14 cellular contexts compared by ENCODE assay signal in the genomic region with DNA sequence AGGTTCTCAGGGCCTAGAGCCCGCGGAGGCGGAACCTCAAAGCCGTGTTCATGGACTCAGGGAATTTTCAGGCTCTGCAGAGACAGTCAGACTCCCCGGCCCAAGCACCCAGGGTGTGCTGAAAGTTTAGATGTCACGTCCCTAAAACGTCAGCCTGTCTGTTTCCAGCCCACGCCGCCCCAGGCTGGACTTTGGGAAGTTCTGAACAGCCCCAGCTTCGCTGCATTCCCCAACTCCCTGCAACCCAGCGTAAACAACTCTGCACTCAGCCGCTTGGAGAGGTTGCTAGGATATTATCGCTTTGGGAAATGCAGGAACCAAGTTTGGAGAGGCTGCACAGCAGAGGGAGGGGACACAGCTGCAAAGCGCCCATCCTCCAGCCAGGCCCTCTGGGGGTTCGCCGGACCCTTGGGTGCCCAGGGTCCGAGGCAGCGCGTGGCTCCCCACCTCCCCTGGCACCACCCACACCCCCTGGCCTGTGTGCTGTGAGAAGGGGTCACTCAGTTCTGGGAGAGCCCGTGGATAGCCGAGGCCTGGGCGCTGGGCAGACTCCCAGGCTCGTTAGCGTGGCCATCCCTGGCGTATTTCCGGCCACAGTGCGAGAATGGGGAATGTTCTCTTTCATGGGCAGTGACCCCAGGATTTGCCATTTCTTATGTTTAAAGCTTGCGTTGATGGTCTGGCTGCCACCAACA.
A peak's percentile ranks its signal among the peaks of the same experiment; 100 is the strongest.
DNase-seq lines count a peak whose midpoint lies in the region; ATAC-seq and TF ChIP-seq lines count a peak whose summit lies in the region.
"Had no signal": no experiment of that assay in that cellular context is flagged by ENCODE, and none has a peak within 500 bp of the region (broad histone marks: within the 10 kb centered on the region; RNA-seq: fewer than 3 reads in every experiment).

No MANE protein-coding gene starts in this region.

- H3K36me3 ChIP-seq in esophagus squamous epithelium (no peaks in the 10 kb centered on the region), mesenchymal stem cell (ENCODE audit: control insufficient read depth in 1 of 2, insufficient read depth in 2 of 2, low read depth in 1 of 2, low read length in 2 of 2) (no peaks in the 10 kb centered on the region), stomach (no peaks in the 10 kb centered on the region)
- H3K36me3 ChIP-seq: BLaER1 treated with 17β-estradiol and CSF1 and Interleukin-3, amounts not matched to agents 10 nM and 100 nM had no signal

- no peak for ATAC-seq in GM21825 (IDR thresholded peaks at IDR 0.05; ENCODE audit: unreplicated experiment)
- ATAC-seq: T-cell had no signal

- peak; percentile 64 for DNase-seq in NCI-H226
- DNase-seq in esophagus squamous epithelium (lab: John Stamatoyannopoulos, UW) = no peak
- peak; percentile 89 for DNase-seq in mesenchymal stem cell
- DNase-seq in stomach = peak; percentile 42
- no peak for DNase-seq in type B pancreatic cell (ENCODE audit: extremely low spot score, unreplicated experiment)
- no peak for DNase-seq in GOT3 (lab: John Stamatoyannopoulos, UW)
- DNase-seq in C1 segment of cervical spinal cord (lab: John Stamatoyannopoulos, UW) = no peak
- DNase-seq: anterior cingulate cortex, HFFc6, MV-4-11, NCI-H82, T-cell had no signal

- H3K4me3 ChIP-seq in esophagus squamous epithelium (peak overlapping the region in 1 of 4 donors; percentile 31), mesenchymal stem cell (ENCODE audit: insufficient read depth in 1 of 2, low read depth in 1 of 2, low read length in 2 of 2) (peak overlapping the region in 1 of 2 experiments; percentile 42), stomach (peak overlapping the region in 3 of 4 donors; percentile 10 to 34 (median 19))
- H3K4me3 ChIP-seq: BLaER1 treated with 17β-estradiol and CSF1 and Interleukin-3, amounts not matched to agents 10 nM and 100 nM had no signal

- no peak overlapping the region for H3K27ac Mint-ChIP-seq in type B pancreatic cell
- H3K27ac Mint-ChIP-seq: HFFc6, T-cell had no signal

- H3K18ac ChIP-seq in mesenchymal stem cell (ENCODE audit: low read depth in 1 of 2, low read length in 2 of 2) = peak overlapping the region; percentile 30 to 60

- H3K27me3 ChIP-seq in esophagus squamous epithelium (peaks cover 0 to 60% (median 0%) of the 10 kb centered on the region in 4 donors), mesenchymal stem cell (ENCODE audit: control insufficient read depth in 1 of 2, insufficient read depth in 1 of 2, low read length in 2 of 2) (peaks cover 22 to 37% of the 10 kb centered on the region in 2 experiments), stomach (peaks cover 0 to 27% (median 0%) of the 10 kb centered on the region in 3 donors)
- H3K27me3 ChIP-seq: BLaER1 treated with 17β-estradiol and CSF1 and Interleukin-3, amounts not matched to agents 10 nM and 100 nM had no signal

- no peaks in the 10 kb centered on the region for H3K4me1 ChIP-seq in esophagus squamous epithelium
- H3K4me1 ChIP-seq in mesenchymal stem cell (ENCODE audit: control insufficient read depth, insufficient read depth, low read depth, low read length) = peaks cover 5% of the 10 kb centered on the region
- H3K4me1 ChIP-seq in stomach = peaks cover 5 to 14% (median 12%) of the 10 kb centered on the region in 4 donors

- no peak overlapping the region for H2AK5ac ChIP-seq in mesenchymal stem cell (ENCODE audit: low read length, severe bottlenecking)

- H3K27ac ChIP-seq in esophagus squamous epithelium = peak overlapping the region in 3 of 4 donors; percentile 43 to 61 (median 48)
- no peak overlapping the region for H3K27ac ChIP-seq in mesenchymal stem cell (ENCODE audit: low read length, poor library complexity, severe bottlenecking)
- H3K27ac ChIP-seq in stomach = peak overlapping the region in 4 of 5 donors; percentile 30 to 58 (median 52)
- H3K27ac ChIP-seq: BLaER1 treated with 17β-estradiol and CSF1 and Interleukin-3, amounts not matched to agents 10 nM and 100 nM had no signal

- peaks cover 6% of the 10 kb centered on the region for H3K9me3 Mint-ChIP-seq in type B pancreatic cell
- H3K9me3 Mint-ChIP-seq: HFFc6 had no signal

- 36 to 39% methylated on average over 11 of the region's 28 CpGs for WGBS in esophagus squamous epithelium, 2 donors
- 55% methylated on average over 24 of the region's 28 CpGs for WGBS in mesenchymal stem cell
- 14 to 22% (median 20%) methylated on average over 16 to 28 of the region's 28 CpGs for WGBS in stomach, 5 donors

- H3K27me3 Mint-ChIP-seq in type B pancreatic cell = peaks cover 6% of the 10 kb centered on the region

- TF ChIP-seq EP300 in stomach (IDR thresholded peaks at IDR 0.05) = no peak

- no peaks in the 10 kb centered on the region for H3K79me1 ChIP-seq in mesenchymal stem cell (replicated peaks; ENCODE audit: low read length, poor library complexity, severe bottlenecking)

- H3K14ac ChIP-seq in mesenchymal stem cell (ENCODE audit: low read length in 2 of 2) = no peak overlapping the region

- TF ChIP-seq CTCF in esophagus squamous epithelium (IDR thresholded peaks at IDR 0.05) (no peak), stomach (IDR thresholded peaks at IDR 0.05) (no peak), type B pancreatic cell (conservative IDR thresholded peaks at IDR 0.05) (no peak)

- H2BK5ac ChIP-seq in mesenchymal stem cell (ENCODE audit: low read depth, low read length, poor library complexity, severe bottlenecking) = no peak overlapping the region

- intact Hi-C loops in esophagus squamous epithelium (cut with DNase I) = no loop called here
- intact Hi-C loops in stomach (cut with DNase I; ENCODE audit: low total_unique reads) = no loop called here

- H3K4me1 Mint-ChIP-seq in type B pancreatic cell (ENCODE audit: unreplicated experiment) = peaks cover 10% of the 10 kb centered on the region
- H3K4me1 Mint-ChIP-seq: T-cell had no signal

- peak overlapping the region; percentile 83 for H3K9ac ChIP-seq in mesenchymal stem cell (ENCODE audit: low read length)
- H3K9ac ChIP-seq: BLaER1 treated with 17β-estradiol and CSF1 and Interleukin-3, amounts not matched to agents 10 nM and 100 nM had no signal

- H3K4ac ChIP-seq in mesenchymal stem cell (ENCODE audit: low read depth in 1 of 2, low read length in 2 of 2) = no peak overlapping the region

- H2BK12ac ChIP-seq in mesenchymal stem cell (ENCODE audit: low read length in 2 of 2) = peak overlapping the region in 1 of 2 experiments; percentile 49

- no peaks in the 10 kb centered on the region for H3K9me3 ChIP-seq in esophagus squamous epithelium
- no peaks in the 10 kb centered on the region for H3K9me3 ChIP-seq in mesenchymal stem cell (ENCODE audit: control insufficient read depth, low read length)
- H3K9me3 ChIP-seq in stomach = no peaks in the 10 kb centered on the region
- H3K9me3 ChIP-seq: BLaER1 treated with 17β-estradiol and CSF1 and Interleukin-3, amounts not matched to agents 10 nM and 100 nM had no signal

- peak overlapping the region; percentile 89 for H2BK120ac ChIP-seq in mesenchymal stem cell (ENCODE audit: low read depth, low read length)

- TF ChIP-seq POLR2A in esophagus squamous epithelium (IDR thresholded peaks at IDR 0.05) (no peak), stomach (IDR thresholded peaks at IDR 0.05) (no peak)

- H4K91ac ChIP-seq in mesenchymal stem cell (ENCODE audit: low read length) = peak overlapping the region; percentile 67

- no peak overlapping the region for H3K4me3 Mint-ChIP-seq in type B pancreatic cell
- H3K4me3 Mint-ChIP-seq: HFFc6, T-cell had no signal

- H3K23ac ChIP-seq in mesenchymal stem cell (ENCODE audit: low read length in 2 of 2) = no peak overlapping the region

- H3K36me3 Mint-ChIP-seq in type B pancreatic cell = no peaks in the 10 kb centered on the region
- H3K36me3 Mint-ChIP-seq: T-cell had no signal

- H3K4me2 ChIP-seq in mesenchymal stem cell (ENCODE audit: low read length, poor library complexity, severe bottlenecking) = no peak overlapping the region
- H3K4me2 ChIP-seq: BLaER1 treated with 17β-estradiol and CSF1 and Interleukin-3, amounts not matched to agents 10 nM and 100 nM had no signal

- peak overlapping the region; percentile 70 for H4K8ac ChIP-seq in mesenchymal stem cell (ENCODE audit: low read length)

- H2BK15ac ChIP-seq in mesenchymal stem cell (ENCODE audit: low read depth, poor library complexity, severe bottlenecking) = no peak overlapping the region

- H2AFZ ChIP-seq in mesenchymal stem cell (ENCODE audit: low read depth, low read length) = no peak overlapping the region

Comparison
In these comparisons a context has a peak if more than half of its experiments do, and no peak if none do; other contexts are left out.
1. DNase-seq: peak in NCI-H226 (single experiment), mesenchymal stem cell (single experiment) and stomach (single experiment); none in esophagus squamous epithelium (single experiment), type B pancreatic cell (single experiment), GOT3 (single experiment) and C1 segment of cervical spinal cord (0 of 14).